24 cellular contexts compared by ENCODE assay signal in genomic region chr5:10677533-10677932, GRCh38.
"Had no signal": no experiment of that assay in that cellular context is flagged by ENCODE, and none has a peak within 500 bp of the region (broad histone marks: within the 10 kb centered on the region; RNA-seq: fewer than 3 reads in every experiment).

No MANE protein-coding gene starts in this region.

- H3K9ac ChIP-seq: neural progenitor cell had no signal

- H3K27ac ChIP-seq: colonic mucosa, esophagus squamous epithelium, gastroesophageal sphincter, left ventricle myocardium inferior, lower lobe of right lung, neural progenitor cell, ovary, right atrium auricular region, suprapubic skin, thyroid gland, upper lobe of left lung, uterus had no signal

- H3K4me1 Mint-ChIP-seq: naive thymus-derived CD8-positive, alpha-beta T cell; neural progenitor cell had no signal

- H3K27me3 ChIP-seq: colonic mucosa, esophagus squamous epithelium, neural progenitor cell, ovary, right atrium auricular region, suprapubic skin, thyroid gland, upper lobe of left lung, uterus had no signal

- H3K36me3 ChIP-seq: neural progenitor cell, ovary, uterus had no signal

- H3K9me3 ChIP-seq: colonic mucosa, esophagus squamous epithelium, lower lobe of right lung, ovary, right atrium auricular region, suprapubic skin, thyroid gland, upper lobe of left lung, uterus had no signal

- H3K27ac Mint-ChIP-seq: immature natural killer cell; naive thymus-derived CD8-positive, alpha-beta T cell; neural progenitor cell had no signal

- H3K27me3 Mint-ChIP-seq: naive thymus-derived CD8-positive, alpha-beta T cell had no signal

- H3K4me1 ChIP-seq: colonic mucosa, esophagus squamous epithelium, gastroesophageal sphincter, lower lobe of right lung, neural progenitor cell, right atrium auricular region, suprapubic skin, thyroid gland, upper lobe of left lung, uterus had no signal

- H2AFZ ChIP-seq: neural progenitor cell had no signal

- DNase-seq: colonic mucosa; dermis blood vessel endothelial cell; esophagus squamous epithelium; foreskin fibroblast; glutamatergic neuron; immature natural killer cell; kidney; left cardiac atrium; left ventricle myocardium inferior; lower lobe of right lung; mesendoderm; naive thymus-derived CD8-positive, alpha-beta T cell; nucleus accumbens; ovary; stimulated activated CD4-positive, alpha-beta T cell treated with anti-CD3 and anti-CD28 coated beads, Interleukin-2, amount 100 ng/mL, for 48 hours; stimulated activated naive CD8-positive, alpha-beta T cell treated with anti-CD3 and anti-CD28 coated beads, Interleukin-15, Interleukin-2, amounts not matched to agents 100 U/mL and 50 U/mL, for 24 hours; thyroid gland; uterus had no signal

- H3K4me3 Mint-ChIP-seq: immature natural killer cell; naive thymus-derived CD8-positive, alpha-beta T cell; neural progenitor cell had no signal

- H3K4me3 ChIP-seq: colonic mucosa, esophagus squamous epithelium, gastroesophageal sphincter, left ventricle myocardium inferior, lower lobe of right lung, neural progenitor cell, ovary, right atrium auricular region, smooth muscle cell, suprapubic skin, thyroid gland, upper lobe of left lung, uterus had no signal

- H3K4me2 ChIP-seq: neural progenitor cell, smooth muscle cell had no signal
